Comparison of ENCODE assay signal across 13 cellular contexts in the genomic region with DNA sequence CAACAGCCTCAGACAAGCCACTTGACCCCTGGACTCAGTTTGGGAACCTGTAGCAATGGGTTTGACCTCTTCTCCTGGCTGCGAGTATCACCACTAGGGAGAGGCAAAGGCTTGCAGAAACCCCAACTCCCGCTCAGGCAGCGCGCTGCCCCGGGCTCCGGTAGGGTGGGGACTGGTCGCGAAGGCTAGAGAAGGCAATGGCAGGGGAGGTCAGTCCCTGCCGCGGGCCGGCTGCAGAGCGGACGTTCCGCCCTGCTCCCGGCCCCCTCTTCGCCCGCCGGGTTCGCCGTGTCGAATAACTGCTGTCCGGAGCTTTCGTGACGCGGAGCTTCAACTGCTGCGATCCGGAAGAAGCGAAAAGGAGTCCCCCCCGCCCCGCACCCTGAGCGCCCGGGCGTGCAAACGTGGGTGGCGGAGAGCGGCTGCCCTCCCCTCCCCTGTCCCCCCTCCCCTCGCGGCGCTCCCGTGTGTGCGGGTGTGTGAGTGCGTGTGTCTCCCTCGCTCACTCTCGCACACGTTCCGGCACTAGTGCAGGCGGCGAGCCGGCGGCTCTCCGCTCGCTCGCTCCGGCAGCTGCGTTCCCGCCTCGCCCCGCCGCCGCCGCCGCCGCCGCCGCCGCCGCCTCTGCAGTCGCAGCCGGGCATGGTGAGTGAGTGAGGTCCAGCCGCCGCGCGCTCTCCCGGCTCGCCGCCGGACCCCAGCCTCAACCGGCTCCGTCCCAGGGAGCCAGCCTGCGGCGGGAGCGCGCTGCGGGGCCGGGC. TPM values are rescaled to one million over a fixed set of nuclear protein-coding genes. Genes with fewer than 3 reads are reported as not detected.
DNase-seq lines count a peak whose midpoint lies in the region; ATAC-seq lines count a peak whose summit lies in the region.
"Had no signal": no experiment of that assay in that cellular context is flagged by ENCODE, and none has a peak within 500 bp of the region (broad histone marks: within the 10 kb centered on the region; RNA-seq: fewer than 3 reads in every experiment).

No MANE protein-coding gene starts in this region.

- H3K36me3 ChIP-seq in skeletal muscle tissue (ENCODE audit: control insufficient read depth in 3 of 3, insufficient read depth in 3 of 3, low read length in 3 of 3) = no peaks in the 10 kb centered on the region
- H3K36me3 ChIP-seq: Peyer's patch had no signal

- H3K9me3 Mint-ChIP-seq in activated T-helper 17 cell treated with anti-CD3 and anti-CD28 coated beads, Interleukin-2, amount 50 U/mL, for 72 hours = no peaks in the 10 kb centered on the region
- peaks cover 0 to 6% (median 3%) of the 10 kb centered on the region in 6 donors for H3K9me3 Mint-ChIP-seq in immature natural killer cell

- peak; percentile 75 for ATAC-seq in left colon
- no peak for ATAC-seq in activated T-helper 17 cell treated with anti-CD3 and anti-CD28 coated beads, Interleukin-2, amount 50 U/mL, for 72 hours (replicated peaks)

- no peaks in the 10 kb centered on the region for H3K4me1 ChIP-seq in skeletal muscle tissue (ENCODE audit: control insufficient read depth in 3 of 3, insufficient read depth in 3 of 3, low read length in 3 of 3)
- H3K4me1 ChIP-seq: Peyer's patch had no signal

- H3K4me3 ChIP-seq in skeletal muscle tissue (ENCODE audit: low read length in 3 of 3) = peak overlapping the region in 2 of 3 donors; percentile 22 to 43

- H3K27ac ChIP-seq in skeletal muscle tissue (ENCODE audit: low read depth, low read length) = no peak overlapping the region
- H3K27ac ChIP-seq: Peyer's patch had no signal

- no peak overlapping the region for H3K9ac ChIP-seq in skeletal muscle tissue (ENCODE audit: low read depth in 1 of 3, low read length in 3 of 3)

- intact Hi-C loops in left colon (cut with DNase I, micrococcal nuclease) = no loop called here

- H3K27me3 ChIP-seq in skeletal muscle tissue (ENCODE audit: control insufficient read depth in 3 of 3, insufficient read depth in 3 of 3, low read length in 3 of 3) = peaks cover 35 to 51% (median 36%) of the 10 kb centered on the region in 3 donors
- H3K27me3 ChIP-seq: Peyer's patch had no signal

- H3K27ac Mint-ChIP-seq in activated T-helper 17 cell treated with anti-CD3 and anti-CD28 coated beads, Interleukin-2, amount 50 U/mL, for 72 hours = no peak overlapping the region
- H3K27ac Mint-ChIP-seq in immature natural killer cell = no peak overlapping the region

- peaks cover 0 to 2% (median 0%) of the 10 kb centered on the region in 3 donors for H3K9me3 ChIP-seq in skeletal muscle tissue (ENCODE audit: control insufficient read depth in 3 of 3, low read length in 3 of 3)
- H3K9me3 ChIP-seq: Peyer's patch had no signal

- H3K27me3 Mint-ChIP-seq in activated T-helper 17 cell treated with anti-CD3 and anti-CD28 coated beads, Interleukin-2, amount 50 U/mL, for 72 hours = peaks cover 24% of the 10 kb centered on the region
- H3K27me3 Mint-ChIP-seq in immature natural killer cell (ENCODE audit: low read depth in 3 of 3) = peaks cover 11 to 17% (median 15%) of the 10 kb centered on the region in 3 donors

- DNase-seq in ELF-1 (ENCODE audit: low read depth, low spot score) (peak; percentile 23), ecto neural progenitor cell (ENCODE audit: low spot score) (peak; percentile 80), left colon (peak in 1 of 2 donors; percentile 20), immature natural killer cell (no peak), NCI-H146 treated with DMSO at 0.1 percent for 48 hours (lab: John Stamatoyannopoulos, UW; ENCODE audit: unreplicated experiment) (no peak), COR-L47 (lab: John Stamatoyannopoulos, UW) (no peak)
- DNase-seq: activated CD4-positive, alpha-beta T cell treated with anti-CD3 and anti-CD28 coated beads for 4 hours; erythroblast; NCI-H1105 treated with DMSO at 0.1 percent for 48 hours; Peyer's patch had no signal

- H3K4me3 Mint-ChIP-seq in activated T-helper 17 cell treated with anti-CD3 and anti-CD28 coated beads, Interleukin-2, amount 50 U/mL, for 72 hours = no peak overlapping the region
- H3K4me3 Mint-ChIP-seq in immature natural killer cell = no peak overlapping the region

- no peaks in the 10 kb centered on the region for H3K4me1 Mint-ChIP-seq in activated T-helper 17 cell treated with anti-CD3 and anti-CD28 coated beads, Interleukin-2, amount 50 U/mL, for 72 hours
- no peaks in the 10 kb centered on the region for H3K4me1 Mint-ChIP-seq in immature natural killer cell

- no peaks in the 10 kb centered on the region for H3K36me3 Mint-ChIP-seq in activated T-helper 17 cell treated with anti-CD3 and anti-CD28 coated beads, Interleukin-2, amount 50 U/mL, for 72 hours (ENCODE audit: low read depth)
- no peaks in the 10 kb centered on the region for H3K36me3 Mint-ChIP-seq in immature natural killer cell

RNA-seq across cellular contexts. Expression of a gene that starts 0.8 kb away (rescaled TPM):
- total RNA-seq in left colon (under 1 TPM; 0.53 to 0.70 TPM), skeletal muscle tissue (2.1 TPM)
- total RNA-seq in activated T-helper 17 cell treated with anti-CD3 and anti-CD28 coated beads, Interleukin-2, amount 50 U/mL, for 72 hours = not detected
- polyA plus RNA-seq in immature natural killer cell = not detected
- total RNA-seq: myocyte had no signal

Comparison
In these comparisons a context has a peak if more than half of its experiments do, and no peak if none do; other contexts are left out.
1. DNase-seq: peak in ELF-1 (single experiment) and ecto neural progenitor cell (single experiment); none in immature natural killer cell (0 of 3), NCI-H146 treated with DMSO at 0.1 percent for 48 hours (single experiment) and COR-L47 (single experiment).